In the genomic region with DNA sequence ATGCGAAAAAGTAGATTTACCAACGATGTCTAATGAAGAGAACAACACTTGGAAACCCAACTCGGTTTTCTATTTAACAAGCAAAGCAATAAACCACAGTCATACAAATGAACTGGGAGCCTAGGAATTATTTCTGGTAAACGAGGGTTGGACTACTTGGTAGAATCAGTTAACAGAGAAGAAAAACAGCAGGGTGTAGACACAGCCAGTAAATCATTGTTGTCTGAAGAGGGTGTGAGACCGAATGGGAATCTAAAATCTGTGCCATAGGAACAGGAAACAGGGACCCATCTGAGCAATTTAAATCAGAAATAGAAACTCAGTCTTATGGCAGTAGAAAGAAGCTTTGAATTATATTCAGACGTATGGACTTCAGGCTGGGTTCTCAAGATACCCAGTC, we compare ENCODE assay signal across 16 cellular contexts.
DNase-seq lines count a peak whose midpoint lies in the region; ATAC-seq, FAIRE-seq and TF ChIP-seq lines count a peak whose summit lies in the region.
"Had no signal": no experiment of that assay in that cellular context is flagged by ENCODE, and none has a peak within 500 bp of the region (broad histone marks: within the 10 kb centered on the region; RNA-seq: fewer than 3 reads in every experiment).

No MANE protein-coding gene starts in this region.

- H2BK5ac ChIP-seq in mesendoderm (ENCODE audit: low read length) = no peak overlapping the region

- no peak for FAIRE-seq in GM12892 (lab: Jason Lieb, UNC)
- FAIRE-seq: RCC 7860 had no signal

- H4K20me1 ChIP-seq in BLaER1 treated with 17β-estradiol and CSF1 and Interleukin-3, amounts not matched to agents 10 nM and 100 nM = no peaks in the 10 kb centered on the region

- BruUV-seq in A673 (replicated peaks; lab: Mats Ljungman, UMichigan) = no TSS peak

- H4K8ac ChIP-seq in mesendoderm (ENCODE audit: low read depth, low read length) = no peak overlapping the region

- no peak overlapping the region for H2AK5ac ChIP-seq in mesendoderm (ENCODE audit: low read length)

- H3K23ac ChIP-seq in mesendoderm (ENCODE audit: low read length) = no peak overlapping the region

- no peak overlapping the region for H3K56ac ChIP-seq in mesendoderm (ENCODE audit: low read length)

- H4K5ac ChIP-seq in mesendoderm (ENCODE audit: low read length) = no peak overlapping the region

- peak overlapping the region; percentile 73 for H2BK120ac ChIP-seq in mesendoderm (ENCODE audit: low read depth, low read length)

- H3K9me3 ChIP-seq in A673 (ENCODE audit: low read depth, low read length, poor library complexity, severe bottlenecking) = no peaks in the 10 kb centered on the region
- peaks cover 4 to 16% (median 12%) of the 10 kb centered on the region in 11 experiments; a peak in 13 of 22 replicates for H3K9me3 ChIP-seq in BLaER1 treated with 17β-estradiol and CSF1 and Interleukin-3, amounts not matched to agents 10 nM and 100 nM (replicated peaks in 1 of 11)
- H3K9me3 ChIP-seq in SK-N-MC (ENCODE audit: low read depth, low read length) = no peaks in the 10 kb centered on the region

- H3K36me3 ChIP-seq in A673 (ENCODE audit: insufficient read depth, low read length, poor library complexity, severe bottlenecking) (no peaks in the 10 kb centered on the region), SK-N-MC (ENCODE audit: insufficient read depth, low read length) (no peaks in the 10 kb centered on the region), mesendoderm (ENCODE audit: control insufficient read depth, insufficient read depth, low read length) (no peaks in the 10 kb centered on the region)
- no peaks in the 10 kb centered on the region for H3K36me3 ChIP-seq in BLaER1 treated with 17β-estradiol and CSF1 and Interleukin-3, amounts not matched to agents 10 nM and 100 nM

- H3K27me3 ChIP-seq in A673 (replicated peaks; ENCODE audit: insufficient read depth, low read depth, low read length, poor library complexity) (no peaks in the 10 kb centered on the region), mesendoderm (ENCODE audit: insufficient read depth, low read length, poor library complexity) (no peaks in the 10 kb centered on the region)
- no peaks in the 10 kb centered on the region for H3K27me3 ChIP-seq in BLaER1 treated with 17β-estradiol and CSF1 and Interleukin-3, amounts not matched to agents 10 nM and 100 nM

- peak overlapping the region; percentile 32 for H3K4me3 ChIP-seq in A673 (ENCODE audit: low read depth, low read length, poor library complexity, severe bottlenecking)
- no peak overlapping the region for H3K4me3 ChIP-seq in BLaER1 treated with 17β-estradiol and CSF1 and Interleukin-3, amounts not matched to agents 10 nM and 100 nM
- peak overlapping the region; percentile 25; the same call in 1 of the 2 replicates for H3K4me3 ChIP-seq in SK-N-MC
- H3K4me3 ChIP-seq in mesendoderm (ENCODE audit: low read length) = no peak overlapping the region

- H3K79me2 ChIP-seq in mesendoderm (ENCODE audit: control insufficient read depth, insufficient read depth, low read length) = no peaks in the 10 kb centered on the region

- no peak for ATAC-seq in GM18873 (IDR thresholded peaks at IDR 0.05; ENCODE audit: low FRiP score, unreplicated experiment)

- H3K4me1 ChIP-seq in A673 (ENCODE audit: insufficient read depth, low read length, poor library complexity, severe bottlenecking) = peaks cover 14% of the 10 kb centered on the region
- peaks cover 9 to 16% (median 13%) of the 10 kb centered on the region in 10 experiments for H3K4me1 ChIP-seq in BLaER1 treated with 17β-estradiol and CSF1 and Interleukin-3, amounts not matched to agents 10 nM and 100 nM
- peaks cover 3% of the 10 kb centered on the region for H3K4me1 ChIP-seq in mesendoderm (ENCODE audit: control insufficient read depth, low read depth, low read length)

- POLR2A ChIA-PET in A673 (lab: Charles Lee; ENCODE audit: low non-redundant PET) = no interaction called here

- TF ChIP-seq POLR2A in GM12892 (IDR thresholded peaks at IDR 0.05; ENCODE audit: low read depth, low read length) = no peak

- H3K79me1 ChIP-seq in mesendoderm (ENCODE audit: low read length) = no peaks in the 10 kb centered on the region

- intact Hi-C loops in A673 (cut with micrococcal nuclease; ENCODE audit: unreplicated experiment) = no loop called here

- DNase-seq in A673 (ENCODE audit: low spot score) (peak; percentile 81), SK-N-MC (ENCODE audit: low read depth, low spot score) (no peak), mesendoderm (peak; percentile 27), middle frontal gyrus (ENCODE audit: extremely low spot score, low spot score) (no peak), GM12892 (ENCODE audit: insufficient read length) (no peak), NCI-H2171 (lab: John Stamatoyannopoulos, UW) (no peak)
- DNase-seq: CD4-positive, CD25-positive, alpha-beta regulatory T cell; COR-L47; DMS 273 treated with DMSO at 0.1 percent for 48 hours; GF-D8; MM.1S; NCI-H1092; NCI-H1694 treated with DMSO at 0.1 percent for 48 hours had no signal

- H2BK15ac ChIP-seq in mesendoderm (replicated peaks; ENCODE audit: low read depth) = no peak overlapping the region

- H3K27ac ChIP-seq in A673 (ENCODE audit: low read depth, low read length, poor library complexity, severe bottlenecking) (peak overlapping the region; percentile 88), SK-N-MC (no peak overlapping the region), mesendoderm (ENCODE audit: low read depth, low read length) (no peak overlapping the region)
- H3K27ac ChIP-seq in BLaER1 treated with 17β-estradiol and CSF1 and Interleukin-3, amounts not matched to agents 10 nM and 100 nM = no peak overlapping the region

- CTCF ChIA-PET in A673 (lab: Charles Lee) = no interaction called here

- no CpG with 5 or more reads among the region's 6 CpGs for WGBS in mesendoderm (ENCODE audit: extremely low coverage, insufficient coverage, low lambda C conversion rate)

- H3K4ac ChIP-seq in mesendoderm (ENCODE audit: low read depth, low read length) = no peak overlapping the region

- no peak overlapping the region for H3K9ac ChIP-seq in BLaER1 treated with 17β-estradiol and CSF1 and Interleukin-3, amounts not matched to agents 10 nM and 100 nM
- H3K9ac ChIP-seq in SK-N-MC (ENCODE audit: insufficient read length) (no peak overlapping the region), mesendoderm (ENCODE audit: low read length) (no peak overlapping the region)

- no peak for TF ChIP-seq CTCF in A673 (conservative IDR thresholded peaks at IDR 0.05; ENCODE audit: low read depth, low read length)

- no peak overlapping the region for H3K18ac ChIP-seq in mesendoderm (ENCODE audit: low read length)

- H3K4me2 ChIP-seq in BLaER1 treated with 17β-estradiol and CSF1 and Interleukin-3, amounts not matched to agents 10 nM and 100 nM = peak overlapping the region in 9 of 11 experiments; percentile 19 to 53 (median 42); a peak in 15 of 22 replicates
- no peak overlapping the region for H3K4me2 ChIP-seq in mesendoderm (ENCODE audit: low read length)

Comparison
In these comparisons a context has a peak if more than half of its experiments do, and no peak if none do; other contexts are left out.
1. DNase-seq: peak in A673 (single experiment) and mesendoderm (single experiment); none in SK-N-MC (single experiment), middle frontal gyrus (single experiment), GM12892 (single experiment) and NCI-H2171 (single experiment).
2. H3K4me3 ChIP-seq: peak in A673 (single experiment) and SK-N-MC (single experiment); none in BLaER1 treated with 17β-estradiol and CSF1 and Interleukin-3, amounts not matched to agents 10 nM and 100 nM (0 of 10) and mesendoderm (single experiment).